18 cellular contexts compared by ENCODE assay signal in the genomic region with DNA sequence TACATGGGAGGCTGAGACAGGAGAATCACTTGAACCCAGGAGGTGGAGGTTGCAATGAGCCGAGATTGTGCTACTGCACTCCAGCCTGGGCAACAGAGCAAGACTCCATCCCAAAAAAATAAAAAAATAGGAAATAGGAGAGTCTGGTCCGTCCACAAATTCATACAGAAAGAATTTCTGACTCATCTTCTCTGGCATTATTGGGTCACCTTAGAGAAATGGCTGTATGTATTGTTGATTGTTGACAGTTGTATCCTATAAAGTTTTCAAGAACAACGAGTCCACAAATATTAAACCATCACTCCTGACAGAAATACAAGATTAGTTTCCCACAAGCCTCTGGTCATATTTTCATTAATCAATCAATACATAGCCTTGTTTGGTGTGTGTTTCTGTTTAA. TPM values are rescaled to one million over a fixed set of nuclear protein-coding genes. Genes with fewer than 3 reads are reported as not detected.
DNase-seq lines count a peak whose midpoint lies in the region; FAIRE-seq and TF ChIP-seq lines count a peak whose summit lies in the region.
"Had no signal": no experiment of that assay in that cellular context is flagged by ENCODE, and none has a peak within 500 bp of the region (broad histone marks: within the 10 kb centered on the region; RNA-seq: fewer than 3 reads in every experiment).

No MANE protein-coding gene starts in this region.

- H3K9me3 ChIP-seq in esophagus squamous epithelium (peaks cover 0 to under 1% (median 0%) of the 10 kb centered on the region in 3 donors), kidney (ENCODE audit: control insufficient read depth in 1 of 2, low read length in 2 of 2) (no peaks in the 10 kb centered on the region)

- H3K27me3 Mint-ChIP-seq in HFFc6 (ENCODE audit: insufficient read depth) = no peaks in the 10 kb centered on the region; the same call in none of the 2 replicates
- peaks cover 6% of the 10 kb centered on the region for H3K27me3 Mint-ChIP-seq in activated T-helper 2 cell treated with anti-CD3 and anti-CD28 coated beads, Interferon-gamma antibody, Interleukin-2, Interleukin-4, amounts not matched to agents 10 μg/mL and 5 μg/mL and 100 μg/mL, durations not matched to agents 14 hours and 24 hours and 36 hours (ENCODE audit: low read depth)

- no peaks in the 10 kb centered on the region for H3K27me3 ChIP-seq in esophagus squamous epithelium

- no peak overlapping the region for H3K9ac ChIP-seq in kidney (ENCODE audit: low read length in 2 of 2)

- no peak for TF ChIP-seq POLR2A in esophagus squamous epithelium (IDR thresholded peaks at IDR 0.05)

- H3K4me3 ChIP-seq in AG10803 (ENCODE audit: low read length) = no peak overlapping the region
- H3K4me3 ChIP-seq in fibroblast of the aortic adventitia (ENCODE audit: low read depth, low read length) = no peak overlapping the region
- no peak overlapping the region for H3K4me3 ChIP-seq in esophagus squamous epithelium
- no peak overlapping the region for H3K4me3 ChIP-seq in kidney (ENCODE audit: low read length in 2 of 2)
- H3K4me3 ChIP-seq: SK-N-MC had no signal

- peaks cover 36% of the 10 kb centered on the region for H3K4me1 Mint-ChIP-seq in HFFc6 (ENCODE audit: low read depth)
- H3K4me1 Mint-ChIP-seq in activated T-helper 2 cell treated with anti-CD3 and anti-CD28 coated beads, Interferon-gamma antibody, Interleukin-2, Interleukin-4, amounts not matched to agents 10 μg/mL and 5 μg/mL and 100 μg/mL, durations not matched to agents 14 hours and 24 hours and 36 hours (ENCODE audit: low read depth) = no peaks in the 10 kb centered on the region
- H3K4me1 Mint-ChIP-seq: CD8-positive, alpha-beta memory T cell had no signal

- H3K27ac Mint-ChIP-seq in HFFc6 = no peak overlapping the region
- H3K27ac Mint-ChIP-seq in activated T-helper 2 cell treated with anti-CD3 and anti-CD28 coated beads, Interferon-gamma antibody, Interleukin-2, Interleukin-4, amounts not matched to agents 10 μg/mL and 5 μg/mL and 100 μg/mL, durations not matched to agents 14 hours and 24 hours and 36 hours = no peak overlapping the region

- no peak overlapping the region for H3K4me3 Mint-ChIP-seq in HFFc6
- H3K4me3 Mint-ChIP-seq in activated T-helper 2 cell treated with anti-CD3 and anti-CD28 coated beads, Interferon-gamma antibody, Interleukin-2, Interleukin-4, amounts not matched to agents 10 μg/mL and 5 μg/mL and 100 μg/mL, durations not matched to agents 14 hours and 24 hours and 36 hours (ENCODE audit: low read depth) = no peak overlapping the region
- H3K4me3 Mint-ChIP-seq: CD8-positive, alpha-beta memory T cell had no signal

- WGBS in esophagus squamous epithelium, 2 donors = 59 to 71% methylated on average over 3 of the region's 3 CpGs

- DNase-seq in AG10803 (ENCODE audit: low read depth) (peak; percentile 45), HFFc6 (peak; percentile 35), amniotic epithelial cell (ENCODE audit: low read depth) (peak; percentile 39), fibroblast of the aortic adventitia (ENCODE audit: low read depth) (peak; percentile 19), esophagus squamous epithelium (lab: John Stamatoyannopoulos, UW) (no peak), NCI-H1417 treated with DMSO at 0.1 percent for 48 hours (lab: John Stamatoyannopoulos, UW) (no peak), kidney (no peak)
- no peak for DNase-seq in activated T-helper 2 cell treated with anti-CD3 and anti-CD28 coated beads, Interferon-gamma antibody, Interleukin-2, Interleukin-4, amounts not matched to agents 10 μg/mL and 5 μg/mL and 100 μg/mL, durations not matched to agents 14 hours and 24 hours and 36 hours (ENCODE audit: low spot score)
- DNase-seq: ACHN; CD8-positive, alpha-beta memory T cell; DND-41; NCI-H1436 treated with DMSO at 0.1 percent for 48 hours; NCI-H2081 treated with DMSO at 0.1 percent for 48 hours; NCI-H526 treated with DMSO at 0.1 percent for 48 hours; NK-92 treated with Interleukin-12 subunit alpha and Interleukin-12 subunit beta, amount 100 ng/mL, for 24 hours; OCI-M1 had no signal

- H3K36me3 Mint-ChIP-seq in HFFc6 (ENCODE audit: low read depth) = no peaks in the 10 kb centered on the region
- H3K36me3 Mint-ChIP-seq in activated T-helper 2 cell treated with anti-CD3 and anti-CD28 coated beads, Interferon-gamma antibody, Interleukin-2, Interleukin-4, amounts not matched to agents 10 μg/mL and 5 μg/mL and 100 μg/mL, durations not matched to agents 14 hours and 24 hours and 36 hours (ENCODE audit: low read depth) = no peaks in the 10 kb centered on the region

- H3K27ac ChIP-seq in esophagus squamous epithelium (no peak overlapping the region), kidney (ENCODE audit: low read depth in 2 of 2, low read length in 2 of 2) (no peak overlapping the region)
- H3K27ac ChIP-seq: SK-N-MC had no signal

- H3K4me1 ChIP-seq in esophagus squamous epithelium = peaks cover 0 to 5% (median 0%) of the 10 kb centered on the region in 3 donors
- H3K4me1 ChIP-seq in kidney (ENCODE audit: control insufficient read depth in 1 of 2, insufficient read depth in 1 of 2, low read depth in 1 of 2, low read length in 2 of 2) = no peaks in the 10 kb centered on the region

- intact Hi-C loops in esophagus squamous epithelium (cut with DNase I) (loop anchor here (10.0 kb wide), 1 partner anchor 1646 kb away; no protein-coding TSS in a partner anchor), kidney (cut with DNase I) (loop anchor here (10.0 kb wide), 1 partner anchor 1636 kb away; no protein-coding TSS in a partner anchor)
- intact Hi-C loops in activated T-helper 2 cell treated with anti-CD3 and anti-CD28 coated beads, Interferon-gamma antibody, Interleukin-2, Interleukin-4, amounts not matched to agents 10 μg/mL and 5 μg/mL and 100 μg/mL, durations not matched to agents 14 hours and 24 hours and 36 hours (cut with micrococcal nuclease) = no loop called here

- TF ChIP-seq CTCF in AG10803 (conservative IDR thresholded peaks at IDR 0.05; ENCODE audit: low read length) (no peak), HFFc6 (IDR thresholded peaks at IDR 0.05) (no peak), fibroblast of the aortic adventitia (IDR thresholded peaks at IDR 0.05; ENCODE audit: insufficient read depth, low read length) (no peak), esophagus squamous epithelium (IDR thresholded peaks at IDR 0.05) (no peak), kidney (IDR thresholded peaks at IDR 0.05; ENCODE audit: borderline replicate concordance, extremely low read depth, insufficient read depth) (no peak)

- no peaks in the 10 kb centered on the region for H3K9me3 Mint-ChIP-seq in HFFc6
- H3K9me3 Mint-ChIP-seq in activated T-helper 2 cell treated with anti-CD3 and anti-CD28 coated beads, Interferon-gamma antibody, Interleukin-2, Interleukin-4, amounts not matched to agents 10 μg/mL and 5 μg/mL and 100 μg/mL, durations not matched to agents 14 hours and 24 hours and 36 hours = peaks cover 10% of the 10 kb centered on the region

- no peaks in the 10 kb centered on the region for H3K36me3 ChIP-seq in esophagus squamous epithelium
- no peaks in the 10 kb centered on the region for H3K36me3 ChIP-seq in kidney (ENCODE audit: control insufficient read depth in 1 of 2, insufficient read depth in 2 of 2, low read length in 2 of 2)

- no peak for FAIRE-seq in kidney (lab: Jason Lieb, UNC)
- FAIRE-seq: H1 had no signal

RNA-seq across cellular contexts. Expression of a gene that starts 20.4 kb away (rescaled TPM):
- total RNA-seq in HFFc6 (2021; fragmentation: NEBNext Ultra II Directional; extraction: Animal tissue kit (Norgen Biotek cat#: 25700)) = 1 to 10 TPM; 3.8 to 8.2 (median 6.4) TPM
- 11.9 and 14.3 TPM in 2 replicates for total RNA-seq in fibroblast of the aortic adventitia (ENCODE audit: low replicate concordance)
- 1 to 10 TPM; 1.3 to 3.4 (median 2.0) TPM for total RNA-seq in esophagus squamous epithelium
- total RNA-seq in activated T-helper 2 cell treated with anti-CD3 and anti-CD28 coated beads, Interferon-gamma antibody, Interleukin-2, Interleukin-4, amounts not matched to agents 10 μg/mL and 5 μg/mL and 100 μg/mL, durations not matched to agents 14 hours and 24 hours and 36 hours = 2.6 and 2.8 TPM in 2 replicates
- 13.6 TPM for total RNA-seq in kidney
- 6.0 TPM for polyA plus RNA-seq in kidney (ENCODE audit: insufficient read depth, low read depth, low replicate concordance)

RNA-seq across cellular contexts. Expression of a gene that starts 48.2 kb away (rescaled TPM):
- total RNA-seq in HFFc6 (2021; fragmentation: NEBNext Ultra II Directional; extraction: Animal tissue kit (Norgen Biotek cat#: 25700)) = 1 to 10 TPM; 4.2 to 7.3 (median 6.4) TPM
- 22.9 and 24.9 TPM in 2 replicates for total RNA-seq in fibroblast of the aortic adventitia (ENCODE audit: low replicate concordance)
- total RNA-seq in esophagus squamous epithelium = 10 to 100 TPM; 10.3 to 13.7 (median 10.8) TPM
- 43.8 and 44.0 TPM in 2 replicates for total RNA-seq in activated T-helper 2 cell treated with anti-CD3 and anti-CD28 coated beads, Interferon-gamma antibody, Interleukin-2, Interleukin-4, amounts not matched to agents 10 μg/mL and 5 μg/mL and 100 μg/mL, durations not matched to agents 14 hours and 24 hours and 36 hours
- total RNA-seq in kidney = 22.0 TPM
- polyA plus RNA-seq in kidney (ENCODE audit: insufficient read depth, low read depth, low replicate concordance) = 17.9 TPM

Comparison
In these comparisons a context has a peak if more than half of its experiments do, and no peak if none do; other contexts are left out.
1. DNase-seq: peak in AG10803 (single experiment), HFFc6 (single experiment), amniotic epithelial cell (single experiment) and fibroblast of the aortic adventitia (single experiment); none in esophagus squamous epithelium (single experiment), NCI-H1417 treated with DMSO at 0.1 percent for 48 hours (single experiment), activated T-helper 2 cell treated with anti-CD3 and anti-CD28 coated beads, Interferon-gamma antibody, Interleukin-2, Interleukin-4, amounts not matched to agents 10 μg/mL and 5 μg/mL and 100 μg/mL, durations not matched to agents 14 hours and 24 hours and 36 hours (single experiment) and kidney (single experiment).